8 cellular contexts compared by ENCODE assay signal in genomic region chr6:148530394-148530923, GRCh38.
DNase-seq lines count a peak whose midpoint lies in the region; ATAC-seq, FAIRE-seq and TF ChIP-seq lines count a peak whose summit lies in the region.

No MANE protein-coding gene starts in this region.

- peaks cover under 1% of the 10 kb centered on the region for H3K4me1 Mint-ChIP-seq in activated T-cell treated with anti-CD3 and anti-CD28 coated beads, Interleukin-2, amount 50 U/mL, for 4 hours (ENCODE audit: low read depth)

- FAIRE-seq in endothelial cell of umbilical vein (lab: Jason Lieb, UNC), result peak; percentile 90
- no peak for FAIRE-seq in GM19239 (lab: Jason Lieb, UNC)

- intact Hi-C loops in endothelial cell of umbilical vein (cut with micrococcal nuclease), result loop anchor here (1.0 kb wide), 1 partner anchor 353 kb away; no protein-coding TSS in a partner anchor

- no peaks in the 10 kb centered on the region for H4K20me1 ChIP-seq in endothelial cell of umbilical vein (replicated peaks; ENCODE audit: control insufficient read depth, extremely low read depth, insufficient read depth, low read length)

- H3K9me1 ChIP-seq in endothelial cell of umbilical vein (replicated peaks; ENCODE audit: control insufficient read depth, extremely low read depth, insufficient read depth, low read length), result no peaks in the 10 kb centered on the region

- TF ChIP-seq CTCF in endothelial cell of umbilical vein (IDR thresholded peaks at IDR 0.05; ENCODE audit: extremely low read depth in 1 of 2, insufficient read depth in 1 of 2, low read depth in 1 of 2, low read length in 2 of 2), result no peak

- no peak overlapping the region for H3K4me3 Mint-ChIP-seq in activated T-cell treated with anti-CD3 and anti-CD28 coated beads, Interleukin-2, amount 50 U/mL, for 4 hours

- DNase-seq in DMS53 (lab: John Stamatoyannopoulos, UW), result peak; percentile 81
- DNase-seq in NAMALWA (ENCODE audit: low spot score), result peak; percentile 11
- peak; percentile 87 for DNase-seq in endothelial cell of umbilical vein (ENCODE audit: low read depth, low spot score)
- DNase-seq in GM19239 (ENCODE audit: insufficient read length, low spot score), result no peak
- no peak for DNase-seq in COR-L47 (lab: John Stamatoyannopoulos, UW)
- DNase-seq in activated T-cell treated with anti-CD3 and anti-CD28 coated beads, Interleukin-2, amount 50 U/mL, for 4 hours, result no peak

- H3K9ac ChIP-seq in endothelial cell of umbilical vein (replicated peaks; ENCODE audit: extremely low read depth, insufficient read depth, low read length), result peak overlapping the region; percentile 77

- POLR2A ChIA-PET in endothelial cell of umbilical vein (lab: Charles Lee), result interaction anchor here (0.6 to 0.7 kb wide), 2 partner anchors 72 to 170 kb away, joined by 5 to 7 read pairs; no protein-coding TSS in a partner anchor

- H3K27me3 ChIP-seq in endothelial cell of umbilical vein (ENCODE audit: control insufficient read depth in 2 of 2, insufficient read depth in 2 of 2, low read length in 2 of 2) (no peaks in the 10 kb centered on the region), neuron (ENCODE audit: insufficient read depth, low read length) (no peaks in the 10 kb centered on the region)

- H2AFZ ChIP-seq in endothelial cell of umbilical vein (ENCODE audit: low read depth, low read length), result no peak overlapping the region
- H2AFZ ChIP-seq in neuron (ENCODE audit: low read depth, low read length), result no peak overlapping the region

- dilution Hi-C loops in endothelial cell of umbilical vein (cut with MboI; ENCODE audit: extremely low pct_ligation_motif_present, low sequenced_read_pairs), result no loop called here

- H3K9me3 Mint-ChIP-seq in activated T-cell treated with anti-CD3 and anti-CD28 coated beads, Interleukin-2, amount 50 U/mL, for 4 hours, result no peaks in the 10 kb centered on the region

- no peak for TF ChIP-seq POLR2A in endothelial cell of umbilical vein (IDR thresholded peaks at IDR 0.05; ENCODE audit: low read depth, low read length)

- CTCF ChIA-PET in endothelial cell of umbilical vein (lab: Charles Lee), result interaction anchor here (0.7 to 1.7 kb wide), 8 partner anchors 8 to 362 kb away, joined by 3 to 8 read pairs (median 4); no protein-coding TSS in a partner anchor

- H3K4me3 ChIP-seq in endothelial cell of umbilical vein (replicated peaks in 1 of 3; ENCODE audit: insufficient read depth in 1 of 3, low read depth in 1 of 3, low read length in 3 of 3), result peak overlapping the region in 2 of 3 experiments; percentile 15 to 58
- H3K4me3 ChIP-seq in neuron (ENCODE audit: low read length), result peak overlapping the region; percentile 28

- peak overlapping the region; percentile 94 for H3K4me2 ChIP-seq in endothelial cell of umbilical vein (ENCODE audit: insufficient read depth, low read length)

- H3K4me1 ChIP-seq in endothelial cell of umbilical vein (ENCODE audit: control insufficient read depth, extremely low read depth, insufficient read depth, low read length) (peaks cover 20% of the 10 kb centered on the region), neuron (ENCODE audit: insufficient read depth, low read length) (peaks cover 14% of the 10 kb centered on the region)

- peaks cover 10% of the 10 kb centered on the region for H3K79me2 ChIP-seq in endothelial cell of umbilical vein (ENCODE audit: control insufficient read depth, insufficient read depth, low read length)

- H3K36me3 ChIP-seq in endothelial cell of umbilical vein (ENCODE audit: control insufficient read depth in 2 of 2, extremely low read depth in 1 of 2, insufficient read depth in 2 of 2, low read length in 2 of 2) (peaks cover 28 to 51% of the 10 kb centered on the region in 2 experiments), neuron (ENCODE audit: insufficient read depth, low read length) (peaks cover 56% of the 10 kb centered on the region)

- H3K36me3 Mint-ChIP-seq in activated T-cell treated with anti-CD3 and anti-CD28 coated beads, Interleukin-2, amount 50 U/mL, for 4 hours (ENCODE audit: insufficient read depth), result no peaks in the 10 kb centered on the region

- peak overlapping the region; percentile 92 for H3K27ac ChIP-seq in endothelial cell of umbilical vein (ENCODE audit: insufficient read depth, low read depth, low read length)

- ATAC-seq in GM21619 (IDR thresholded peaks at IDR 0.05; ENCODE audit: unreplicated experiment), result peak; percentile 92
- ATAC-seq in activated T-cell treated with anti-CD3 and anti-CD28 coated beads, Interleukin-2, amount 50 U/mL, for 4 hours, result no peak

- H3K27me3 Mint-ChIP-seq in activated T-cell treated with anti-CD3 and anti-CD28 coated beads, Interleukin-2, amount 50 U/mL, for 4 hours (ENCODE audit: low read depth), result peaks cover 5% of the 10 kb centered on the region

- H3K9me3 ChIP-seq in endothelial cell of umbilical vein (replicated peaks; ENCODE audit: control insufficient read depth, insufficient read depth, low read length), result no peaks in the 10 kb centered on the region
- peaks cover 9% of the 10 kb centered on the region for H3K9me3 ChIP-seq in neuron (ENCODE audit: low read length)

- BruUV-seq in endothelial cell of umbilical vein (replicated peaks; lab: Mats Ljungman, UMichigan), result no TSS peak

TF ChIP-seq in endothelial cell of umbilical vein, 7 proteins besides CTCF, POLR2A, EP300 and RAD21:
- TF ChIP-seq FOS (IDR thresholded peaks at IDR 0.05; ENCODE audit: borderline replicate concordance, insufficient read depth, low read length) (peak; percentile 84), GATA2 (IDR thresholded peaks at IDR 0.05; ENCODE audit: insufficient read depth, insufficient read length, low read depth, low read length) (no peak), MAX (IDR thresholded peaks at IDR 0.05; ENCODE audit: insufficient read depth, insufficient read length) (no peak), JUN (IDR thresholded peaks at IDR 0.05; ENCODE audit: borderline replicate concordance, insufficient read depth, insufficient read length, low read depth) (peak; percentile 60), EZH2 (IDR thresholded peaks at IDR 0.05; ENCODE audit: borderline replicate concordance, low read depth, low read length, severe bottlenecking) (no peak), MYC (IDR thresholded peaks at IDR 0.05; ENCODE audit: low read depth, low read length) (no peak), POLR2AphosphoS5 (IDR thresholded peaks at IDR 0.05; ENCODE audit: insufficient read depth, low read depth, low read length) (no peak)

Comparison
In these comparisons a context has a peak if more than half of its experiments do, and no peak if none do; other contexts are left out.
1. DNase-seq: peak in DMS53 (single experiment), NAMALWA (single experiment) and endothelial cell of umbilical vein (single experiment); none in GM19239 (single experiment), COR-L47 (single experiment) and activated T-cell treated with anti-CD3 and anti-CD28 coated beads, Interleukin-2, amount 50 U/mL, for 4 hours (single experiment).